ENCODE assay signal across 22 cellular contexts in the genomic region with DNA sequence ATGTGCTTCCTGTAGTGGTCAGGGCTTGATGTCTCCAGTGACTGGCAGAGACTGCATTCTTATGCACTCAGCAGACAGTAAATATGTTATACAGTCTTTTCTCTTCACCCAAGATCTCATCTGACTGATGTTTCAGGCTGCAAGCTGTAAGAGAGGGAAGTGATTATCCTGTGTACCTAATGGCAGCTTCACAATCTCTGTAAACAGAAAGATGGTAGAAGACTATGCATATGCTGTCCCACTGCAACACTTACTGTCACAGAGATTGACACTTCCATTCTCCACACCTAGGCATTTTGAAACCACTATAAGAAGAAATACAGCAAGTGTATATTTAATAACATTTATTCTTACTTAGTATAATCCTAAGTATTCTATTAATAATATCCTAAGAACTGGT.
DNase-seq lines count a peak whose midpoint lies in the region; ATAC-seq, FAIRE-seq and TF ChIP-seq lines count a peak whose summit lies in the region.
"Had no signal": no experiment of that assay in that cellular context is flagged by ENCODE, and none has a peak within 500 bp of the region (broad histone marks: within the 10 kb centered on the region; RNA-seq: fewer than 3 reads in every experiment).

No MANE protein-coding gene starts in this region.

- POLR2A ChIA-PET in A549 (lab: Yijun Ruan, JAX): no interaction called here
- POLR2A ChIA-PET in H1 (lab: Charles Lee; ENCODE audit: partially characterized antibody): no interaction called here

- H2AK5ac ChIP-seq in H1 (ENCODE audit: low read depth, low read length): no peak overlapping the region

- TF ChIP-seq POLR2A in A549 (IDR thresholded peaks at IDR 0.05; ENCODE audit: low read length) (no peak), H1 (IDR thresholded peaks at IDR 0.05; ENCODE audit: control extremely low read depth in 1 of 2, low read depth in 2 of 2, low read length in 2 of 2) (no peak)

- H3K27ac ChIP-seq in A549: peak overlapping the region; percentile 83 to 96
- H3K27ac ChIP-seq in BLaER1 treated with 17β-estradiol and CSF1 and Interleukin-3, amounts not matched to agents 10 nM and 100 nM: no peak overlapping the region
- H3K27ac ChIP-seq in H1 (ENCODE audit: low read depth, low read length): no peak overlapping the region
- H3K27ac ChIP-seq: 22Rv1 had no signal

- CTCF ChIA-PET in A549 (lab: Yijun Ruan, JAX): interaction anchor here (0.9 to 2.7 kb wide), 3 partner anchors 11 to 123 kb away, joined by 3 to 5 read pairs (median 4); no protein-coding TSS in a partner anchor
- CTCF ChIA-PET in H1 (lab: Charles Lee; ENCODE audit: partially characterized antibody): interaction anchor here (1.0 to 1.5 kb wide), 3 partner anchors 13 to 773 kb away, joined by 3 to 5 read pairs (median 4); no protein-coding TSS in a partner anchor

- H3K36me3 ChIP-seq in BLaER1 treated with 17β-estradiol and CSF1 and Interleukin-3, amounts not matched to agents 10 nM and 100 nM: no peaks in the 10 kb centered on the region
- H3K36me3 ChIP-seq in Loucy (ENCODE audit: insufficient read depth, low read length) (no peaks in the 10 kb centered on the region), H1 (ENCODE audit: control insufficient read depth in 2 of 4, insufficient read depth in 4 of 4, low read length in 3 of 4) (no peaks in the 10 kb centered on the region)
- H3K36me3 ChIP-seq: BE2C had no signal

- DNase-seq in A549 (ENCODE audit: low read depth in 1 of 2, low spot score in 1 of 2) (no peak), H1 (ENCODE audit: low read depth in 1 of 2, low spot score in 2 of 2) (no peak), UCSD-AML1 (lab: John Stamatoyannopoulos, UW; ENCODE audit: unreplicated experiment) (no peak), CD1c-positive myeloid dendritic cell (ENCODE audit: extremely low spot score) (no peak), GM20000 (ENCODE audit: low spot score) (no peak), ureter (ENCODE audit: low spot score) (no peak)
- DNase-seq: ACHN; BE2C; C1 segment of cervical spinal cord; Caco-2; Calu3; CD4-positive, alpha-beta T cell; CD8-positive, alpha-beta T cell; DMS79 treated with DMSO at 0.1 percent for 48 hours; GF-D8 had no signal

- no peak overlapping the region for H3K18ac ChIP-seq in H1 (ENCODE audit: extremely low read depth, low read length)

- H2BK15ac ChIP-seq in H1 (ENCODE audit: low read length): no peak overlapping the region

- H2BK5ac ChIP-seq in H1 (ENCODE audit: low read depth, low read length): no peak overlapping the region

- no peaks in the 10 kb centered on the region for H3K27me3 ChIP-seq in BLaER1 treated with 17β-estradiol and CSF1 and Interleukin-3, amounts not matched to agents 10 nM and 100 nM
- H3K27me3 ChIP-seq in Loucy (ENCODE audit: insufficient read depth, low read length, poor library complexity, severe bottlenecking) (no peaks in the 10 kb centered on the region), H1 (replicated peaks in 1 of 4; ENCODE audit: control insufficient read depth in 3 of 4, extremely low read depth in 1 of 4, insufficient read depth in 3 of 4, low read length in 3 of 4) (no peaks in the 10 kb centered on the region)
- H3K27me3 ChIP-seq: BE2C had no signal

- no peak for ATAC-seq in A549
- ATAC-seq: CD8-positive, alpha-beta T cell had no signal

- no peak overlapping the region for H3K9ac ChIP-seq in BLaER1 treated with 17β-estradiol and CSF1 and Interleukin-3, amounts not matched to agents 10 nM and 100 nM
- no peak overlapping the region for H3K9ac ChIP-seq in Loucy (ENCODE audit: low read depth, low read length, poor library complexity, severe bottlenecking)
- H3K9ac ChIP-seq in H1 (replicated peaks in 1 of 4; ENCODE audit: extremely low read depth in 1 of 4, low read depth in 3 of 4, low read length in 3 of 4): no peak overlapping the region

- no peak overlapping the region for H4K8ac ChIP-seq in H1 (ENCODE audit: extremely low read depth, insufficient read depth, low read length)

- no peak overlapping the region for H4K91ac ChIP-seq in H1 (replicated peaks; ENCODE audit: insufficient read length, low read length)

- peaks cover 57% of the 10 kb centered on the region for H3K4me1 ChIP-seq in A549
- peaks cover 0 to 21% (median 7%) of the 10 kb centered on the region in 10 experiments; a peak in 11 of 20 replicates for H3K4me1 ChIP-seq in BLaER1 treated with 17β-estradiol and CSF1 and Interleukin-3, amounts not matched to agents 10 nM and 100 nM
- peaks cover 18% of the 10 kb centered on the region for H3K4me1 ChIP-seq in Loucy (ENCODE audit: insufficient read depth, low read length, poor library complexity, severe bottlenecking)
- H3K4me1 ChIP-seq in H1 (replicated peaks in 1 of 4; ENCODE audit: control insufficient read depth in 3 of 4, insufficient read depth in 4 of 4, low read length in 3 of 4): peaks cover 0 to 11% (median under 1%) of the 10 kb centered on the region in 4 experiments; a peak in 2 of 7 replicates
- H3K4me1 ChIP-seq: BE2C, Caco-2 had no signal

- no peak overlapping the region for H2BK120ac ChIP-seq in H1 (replicated peaks; ENCODE audit: low read depth, low read length)

- H3K79me1 ChIP-seq in H1 (ENCODE audit: low read depth, low read length): no peaks in the 10 kb centered on the region

- TF ChIP-seq EP300 in A549 (IDR thresholded peaks at IDR 0.05) (no peak), H1 (IDR thresholded peaks at IDR 0.05; ENCODE audit: borderline replicate concordance in 1 of 2, low read depth in 2 of 2, low read length in 2 of 2) (no peak)

- H3K79me2 ChIP-seq in Loucy (ENCODE audit: insufficient read depth, low read length) (no peaks in the 10 kb centered on the region), H1 (ENCODE audit: control insufficient read depth in 1 of 2, insufficient read depth in 2 of 2, low read length in 2 of 2) (no peaks in the 10 kb centered on the region)

- peak; percentile 56 for FAIRE-seq in A549 (lab: Jason Lieb, UNC)
- no peak for FAIRE-seq in H1 (lab: Jason Lieb, UNC)
- FAIRE-seq: D721Med, G401.6, GM12891, GM19239 had no signal

- no peak for TF ChIP-seq RAD21 in A549 (conservative IDR thresholded peaks at IDR 0.05 in 1 of 2, IDR thresholded peaks at IDR 0.05 in 1 of 2)
- TF ChIP-seq RAD21 in H1 (IDR thresholded peaks at IDR 0.05 in 1 of 2, conservative IDR thresholded peaks at IDR 0.05 in 1 of 2; ENCODE audit: low read depth in 2 of 2, low read length in 2 of 2): no peak

- 0 out of 2 replicates have a peak overlapping the region, but pooled peaks have one; percentile 75 for H2BK12ac ChIP-seq in H1 (ENCODE audit: low read depth, low read length)

- H3K9me2 ChIP-seq in Loucy (replicated peaks; ENCODE audit: low read depth, low read length): no peaks in the 10 kb centered on the region

- no peak overlapping the region for H3K56ac ChIP-seq in H1 (replicated peaks; ENCODE audit: insufficient read length, low read depth, low read length)

- no peak overlapping the region for H3K23ac ChIP-seq in H1 (ENCODE audit: insufficient read length)

- H3K23me2 ChIP-seq in H1 (ENCODE audit: low read depth, low read length): no peaks in the 10 kb centered on the region

- H3K4me3 ChIP-seq in A549 (no peak overlapping the region), Loucy (ENCODE audit: low read length, poor library complexity, severe bottlenecking) (no peak overlapping the region), H1 (ENCODE audit: extremely low read depth in 1 of 4, insufficient read depth in 2 of 4, low read depth in 3 of 4, low read length in 4 of 4) (no peak overlapping the region)
- H3K4me3 ChIP-seq in BLaER1 treated with 17β-estradiol and CSF1 and Interleukin-3, amounts not matched to agents 10 nM and 100 nM: no peak overlapping the region

- H3F3A ChIP-seq in Loucy (ENCODE audit: low read depth): no peaks in the 10 kb centered on the region

- no peaks in the 10 kb centered on the region for H3K9me3 ChIP-seq in A549
- no peaks in the 10 kb centered on the region for H3K9me3 ChIP-seq in BLaER1 treated with 17β-estradiol and CSF1 and Interleukin-3, amounts not matched to agents 10 nM and 100 nM (replicated peaks in 1 of 11)
- H3K9me3 ChIP-seq in Loucy (ENCODE audit: insufficient read depth, low read depth, low read length): no peaks in the 10 kb centered on the region
- no peaks in the 10 kb centered on the region for H3K9me3 ChIP-seq in H1 (ENCODE audit: insufficient read depth in 2 of 2, low read depth in 1 of 2, low read length in 1 of 2)
- H3K9me3 ChIP-seq: BE2C, Caco-2 had no signal

- H4K5ac ChIP-seq in H1 (ENCODE audit: insufficient read length, low read depth, low read length): no peak overlapping the region

- TF ChIP-seq CTCF in A549 (IDR thresholded peaks at IDR 0.05) (no peak), Loucy (conservative IDR thresholded peaks at IDR 0.05; ENCODE audit: low read length) (no peak), H1 (IDR thresholded peaks at IDR 0.05; ENCODE audit: control extremely low read depth in 1 of 3, insufficient read depth in 1 of 3, low read depth in 1 of 3, low read length in 3 of 3) (no peak), GM20000 (IDR thresholded peaks at IDR 0.05; ENCODE audit: extremely low read depth, missing control alignments) (no peak)

- no peaks in the 10 kb centered on the region for H4K20me1 ChIP-seq in BLaER1 treated with 17β-estradiol and CSF1 and Interleukin-3, amounts not matched to agents 10 nM and 100 nM
- H4K20me1 ChIP-seq in Loucy (ENCODE audit: insufficient read depth, low read length, poor library complexity, severe bottlenecking): no peaks in the 10 kb centered on the region
- H4K20me1 ChIP-seq in H1 (replicated peaks in 1 of 2; ENCODE audit: control insufficient read depth in 1 of 2, insufficient read depth in 2 of 2, low read length in 2 of 2): no peaks in the 10 kb centered on the region

- H3K4me2 ChIP-seq in A549 (no peak overlapping the region), Loucy (ENCODE audit: low read depth, low read length, poor library complexity, severe bottlenecking) (peak overlapping the region; percentile 50), H1 (ENCODE audit: insufficient read depth in 1 of 2, low read depth in 2 of 2, low read length in 2 of 2) (no peak overlapping the region)
- peak overlapping the region in 6 of 11 experiments; percentile 11 to 65 (median 42); a peak in 10 of 22 replicates for H3K4me2 ChIP-seq in BLaER1 treated with 17β-estradiol and CSF1 and Interleukin-3, amounts not matched to agents 10 nM and 100 nM

- H2AFZ ChIP-seq in Loucy (ENCODE audit: low read length): no peak overlapping the region
- peak overlapping the region; percentile 8; the same call in 1 of the 2 replicates for H2AFZ ChIP-seq in H1 (ENCODE audit: low read length)

- no peak overlapping the region for H3K4ac ChIP-seq in H1 (replicated peaks; ENCODE audit: insufficient read length, low read depth, low read length)

- no peak overlapping the region for H3K14ac ChIP-seq in H1 (ENCODE audit: insufficient read length)

- no peak overlapping the region for H2BK20ac ChIP-seq in H1 (ENCODE audit: low read length)

TF ChIP-seq in A549, 52 proteins besides CTCF, POLR2A, EP300 and RAD21 (continues in another document):
- TF ChIP-seq ZFP36 (IDR thresholded peaks at IDR 0.05; ENCODE audit: borderline replicate concordance, partially characterized antibody): no peak
- no peak for TF ChIP-seq BHLHE40 (IDR thresholded peaks at IDR 0.05; ENCODE audit: low read depth, low read length)
- TF ChIP-seq SREBF2 (IDR thresholded peaks at IDR 0.05): no peak

TF ChIP-seq in H1, 55 proteins besides CTCF, POLR2A, EP300 and RAD21 (continues in another document):
- no peak for TF ChIP-seq ASH2L (IDR thresholded peaks at IDR 0.05; ENCODE audit: low read length)
- TF ChIP-seq RBBP5 (IDR thresholded peaks at IDR 0.05; ENCODE audit: borderline replicate concordance, low read depth, low read length): no peak

Comparison
In these comparisons a context has a peak if more than half of its experiments do, and no peak if none do; other contexts are left out.
1. H3K27ac ChIP-seq: peak in A549 (2 of 2); none in BLaER1 treated with 17β-estradiol and CSF1 and Interleukin-3, amounts not matched to agents 10 nM and 100 nM (0 of 11) and H1 (single experiment).
2. H3K4me2 ChIP-seq: peak in BLaER1 treated with 17β-estradiol and CSF1 and Interleukin-3, amounts not matched to agents 10 nM and 100 nM (6 of 11) and Loucy (single experiment); none in A549 (single experiment) and H1 (0 of 2).